11 cellular contexts compared by ENCODE assay signal in genomic region chr4:128675083-128675482, GRCh38.
DNase-seq lines count a peak whose midpoint lies in the region; ATAC-seq lines count a peak whose summit lies in the region.
"Had no signal": no experiment of that assay in that cellular context is flagged by ENCODE, and none has a peak within 500 bp of the region (broad histone marks: within the 10 kb centered on the region; RNA-seq: fewer than 3 reads in every experiment).

No MANE protein-coding gene starts in this region.

- ATAC-seq in GM18508 (IDR thresholded peaks at IDR 0.05; ENCODE audit: insufficient read depth, unreplicated experiment) = peak; percentile 92
- ATAC-seq in GM21529 (IDR thresholded peaks at IDR 0.05; ENCODE audit: unreplicated experiment) = peak; percentile 95
- ATAC-seq in HG03432 (IDR thresholded peaks at IDR 0.05; ENCODE audit: unreplicated experiment) = peak; percentile 96
- ATAC-seq in left ventricle myocardium superior = peak; percentile 80
- ATAC-seq: left lung, Panc1 had no signal

- no peak overlapping the region for H2AK5ac ChIP-seq in mesendoderm (ENCODE audit: low read length)

- H2BK120ac ChIP-seq in mesendoderm (ENCODE audit: low read depth, low read length) = no peak overlapping the region

- H3K27me3 Mint-ChIP-seq in immature natural killer cell (ENCODE audit: low read depth in 3 of 3) = peaks cover 0 to 8% (median 4%) of the 10 kb centered on the region in 3 donors

- no peak overlapping the region for H4K8ac ChIP-seq in mesendoderm (ENCODE audit: low read depth, low read length)

- no peak overlapping the region for H3K23ac ChIP-seq in mesendoderm (ENCODE audit: low read length)

- H3K4me1 Mint-ChIP-seq in immature natural killer cell = no peaks in the 10 kb centered on the region

- intact Hi-C loops in left ventricle myocardium superior (cut with micrococcal nuclease) = no loop called here

- H3K27ac ChIP-seq in mesendoderm (ENCODE audit: low read depth, low read length) = no peak overlapping the region
- H3K27ac ChIP-seq: left lung had no signal

- H3K27me3 ChIP-seq in mesendoderm (ENCODE audit: insufficient read depth, low read length, poor library complexity) = no peaks in the 10 kb centered on the region
- H3K27me3 ChIP-seq: left lung had no signal

- no peak overlapping the region for H3K4me3 ChIP-seq in mesendoderm (ENCODE audit: low read length)
- H3K4me3 ChIP-seq: left lung had no signal

- no peak overlapping the region for H2BK5ac ChIP-seq in mesendoderm (ENCODE audit: low read length)

- no peaks in the 10 kb centered on the region for H3K36me3 ChIP-seq in mesendoderm (ENCODE audit: control insufficient read depth, insufficient read depth, low read length)
- H3K36me3 ChIP-seq: left lung had no signal

- DNase-seq in left ventricle myocardium superior (no peak), mesendoderm (no peak), immature natural killer cell (no peak), KG1 (lab: John Stamatoyannopoulos, UW) (no peak), HCEC 1CT (no peak)
- DNase-seq: DMS153, left lung had no signal

- H2BK15ac ChIP-seq in mesendoderm (replicated peaks; ENCODE audit: low read depth) = no peak overlapping the region

- H3K56ac ChIP-seq in mesendoderm (ENCODE audit: low read length) = no peak overlapping the region

- H3K79me1 ChIP-seq in mesendoderm (ENCODE audit: low read length) = no peaks in the 10 kb centered on the region

- H3K4me1 ChIP-seq in mesendoderm (ENCODE audit: control insufficient read depth, low read depth, low read length) = peaks cover 2% of the 10 kb centered on the region
- H3K4me1 ChIP-seq: left lung had no signal

- no peak overlapping the region for H3K4ac ChIP-seq in mesendoderm (ENCODE audit: low read depth, low read length)

- H3K18ac ChIP-seq in mesendoderm (ENCODE audit: low read length) = no peak overlapping the region

- H3K4me3 Mint-ChIP-seq in immature natural killer cell = no peak overlapping the region

- no peaks in the 10 kb centered on the region for H3K36me3 Mint-ChIP-seq in immature natural killer cell

- no peak overlapping the region for H4K5ac ChIP-seq in mesendoderm (ENCODE audit: low read length)

- peaks cover 0 to 2% (median 0%) of the 10 kb centered on the region in 6 donors for H3K9me3 Mint-ChIP-seq in immature natural killer cell

- H3K9ac ChIP-seq in mesendoderm (ENCODE audit: low read length) = no peak overlapping the region

- no peak overlapping the region for H3K4me2 ChIP-seq in mesendoderm (ENCODE audit: low read length)

- WGBS in mesendoderm (ENCODE audit: extremely low coverage, insufficient coverage, low lambda C conversion rate) = no CpG with 5 or more reads among the region's 1 CpG

- H3K79me2 ChIP-seq in mesendoderm (ENCODE audit: control insufficient read depth, insufficient read depth, low read length) = no peaks in the 10 kb centered on the region

- no peak overlapping the region for H3K27ac Mint-ChIP-seq in immature natural killer cell
